Comparison of ENCODE assay signal across 1 cellular context in the genomic region with DNA sequence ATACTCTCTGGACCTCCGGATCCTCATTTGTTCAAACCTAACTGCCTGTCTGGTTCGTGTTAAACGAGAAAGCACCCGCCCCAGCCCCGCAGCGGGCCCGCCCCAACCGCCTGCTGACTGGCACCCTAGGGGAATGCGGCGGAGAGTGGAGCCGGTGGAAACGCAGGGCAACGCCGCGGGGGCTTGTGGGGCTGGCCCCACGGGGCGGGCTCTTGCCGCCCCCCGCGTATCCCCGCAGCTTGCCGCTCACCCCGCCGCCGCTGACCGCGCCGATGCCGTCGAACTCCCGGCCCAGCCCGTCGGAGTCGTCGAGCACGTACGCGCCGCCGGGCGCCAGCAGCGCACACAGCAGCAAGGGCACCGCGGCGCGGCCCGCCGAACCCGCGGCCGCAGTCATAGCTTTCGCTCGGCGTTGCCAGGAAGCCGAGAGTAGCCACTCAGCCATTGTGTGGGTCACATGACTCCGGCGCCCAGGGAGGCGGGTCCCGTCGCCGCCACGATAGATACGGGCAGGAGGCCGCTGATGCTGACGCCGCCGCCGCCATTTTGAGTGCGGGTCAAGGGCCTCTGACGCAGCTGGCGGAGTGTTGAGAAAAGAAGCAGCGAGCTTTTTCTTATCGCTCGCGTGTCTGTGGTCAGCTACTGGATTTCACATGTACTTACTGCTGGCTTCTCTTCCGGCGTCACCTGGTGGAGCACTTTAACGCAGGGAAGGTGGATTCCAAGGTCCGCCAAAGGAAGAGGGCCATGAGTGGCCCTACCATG.
A peak's percentile ranks its signal among the peaks of the same experiment; 100 is the strongest.
TF ChIP-seq lines count a peak whose summit lies in the region.

A gene (minus strand): TSS at position 463 of the 765 bp plus-strand sequence. CDS start 18 bp downstream, at position 445.

TF ChIP-seq in GM23338, 12 proteins besides CTCF, POLR2A, EP300 and RAD21 (continued from another document):
- TF ChIP-seq, protein P1, sequence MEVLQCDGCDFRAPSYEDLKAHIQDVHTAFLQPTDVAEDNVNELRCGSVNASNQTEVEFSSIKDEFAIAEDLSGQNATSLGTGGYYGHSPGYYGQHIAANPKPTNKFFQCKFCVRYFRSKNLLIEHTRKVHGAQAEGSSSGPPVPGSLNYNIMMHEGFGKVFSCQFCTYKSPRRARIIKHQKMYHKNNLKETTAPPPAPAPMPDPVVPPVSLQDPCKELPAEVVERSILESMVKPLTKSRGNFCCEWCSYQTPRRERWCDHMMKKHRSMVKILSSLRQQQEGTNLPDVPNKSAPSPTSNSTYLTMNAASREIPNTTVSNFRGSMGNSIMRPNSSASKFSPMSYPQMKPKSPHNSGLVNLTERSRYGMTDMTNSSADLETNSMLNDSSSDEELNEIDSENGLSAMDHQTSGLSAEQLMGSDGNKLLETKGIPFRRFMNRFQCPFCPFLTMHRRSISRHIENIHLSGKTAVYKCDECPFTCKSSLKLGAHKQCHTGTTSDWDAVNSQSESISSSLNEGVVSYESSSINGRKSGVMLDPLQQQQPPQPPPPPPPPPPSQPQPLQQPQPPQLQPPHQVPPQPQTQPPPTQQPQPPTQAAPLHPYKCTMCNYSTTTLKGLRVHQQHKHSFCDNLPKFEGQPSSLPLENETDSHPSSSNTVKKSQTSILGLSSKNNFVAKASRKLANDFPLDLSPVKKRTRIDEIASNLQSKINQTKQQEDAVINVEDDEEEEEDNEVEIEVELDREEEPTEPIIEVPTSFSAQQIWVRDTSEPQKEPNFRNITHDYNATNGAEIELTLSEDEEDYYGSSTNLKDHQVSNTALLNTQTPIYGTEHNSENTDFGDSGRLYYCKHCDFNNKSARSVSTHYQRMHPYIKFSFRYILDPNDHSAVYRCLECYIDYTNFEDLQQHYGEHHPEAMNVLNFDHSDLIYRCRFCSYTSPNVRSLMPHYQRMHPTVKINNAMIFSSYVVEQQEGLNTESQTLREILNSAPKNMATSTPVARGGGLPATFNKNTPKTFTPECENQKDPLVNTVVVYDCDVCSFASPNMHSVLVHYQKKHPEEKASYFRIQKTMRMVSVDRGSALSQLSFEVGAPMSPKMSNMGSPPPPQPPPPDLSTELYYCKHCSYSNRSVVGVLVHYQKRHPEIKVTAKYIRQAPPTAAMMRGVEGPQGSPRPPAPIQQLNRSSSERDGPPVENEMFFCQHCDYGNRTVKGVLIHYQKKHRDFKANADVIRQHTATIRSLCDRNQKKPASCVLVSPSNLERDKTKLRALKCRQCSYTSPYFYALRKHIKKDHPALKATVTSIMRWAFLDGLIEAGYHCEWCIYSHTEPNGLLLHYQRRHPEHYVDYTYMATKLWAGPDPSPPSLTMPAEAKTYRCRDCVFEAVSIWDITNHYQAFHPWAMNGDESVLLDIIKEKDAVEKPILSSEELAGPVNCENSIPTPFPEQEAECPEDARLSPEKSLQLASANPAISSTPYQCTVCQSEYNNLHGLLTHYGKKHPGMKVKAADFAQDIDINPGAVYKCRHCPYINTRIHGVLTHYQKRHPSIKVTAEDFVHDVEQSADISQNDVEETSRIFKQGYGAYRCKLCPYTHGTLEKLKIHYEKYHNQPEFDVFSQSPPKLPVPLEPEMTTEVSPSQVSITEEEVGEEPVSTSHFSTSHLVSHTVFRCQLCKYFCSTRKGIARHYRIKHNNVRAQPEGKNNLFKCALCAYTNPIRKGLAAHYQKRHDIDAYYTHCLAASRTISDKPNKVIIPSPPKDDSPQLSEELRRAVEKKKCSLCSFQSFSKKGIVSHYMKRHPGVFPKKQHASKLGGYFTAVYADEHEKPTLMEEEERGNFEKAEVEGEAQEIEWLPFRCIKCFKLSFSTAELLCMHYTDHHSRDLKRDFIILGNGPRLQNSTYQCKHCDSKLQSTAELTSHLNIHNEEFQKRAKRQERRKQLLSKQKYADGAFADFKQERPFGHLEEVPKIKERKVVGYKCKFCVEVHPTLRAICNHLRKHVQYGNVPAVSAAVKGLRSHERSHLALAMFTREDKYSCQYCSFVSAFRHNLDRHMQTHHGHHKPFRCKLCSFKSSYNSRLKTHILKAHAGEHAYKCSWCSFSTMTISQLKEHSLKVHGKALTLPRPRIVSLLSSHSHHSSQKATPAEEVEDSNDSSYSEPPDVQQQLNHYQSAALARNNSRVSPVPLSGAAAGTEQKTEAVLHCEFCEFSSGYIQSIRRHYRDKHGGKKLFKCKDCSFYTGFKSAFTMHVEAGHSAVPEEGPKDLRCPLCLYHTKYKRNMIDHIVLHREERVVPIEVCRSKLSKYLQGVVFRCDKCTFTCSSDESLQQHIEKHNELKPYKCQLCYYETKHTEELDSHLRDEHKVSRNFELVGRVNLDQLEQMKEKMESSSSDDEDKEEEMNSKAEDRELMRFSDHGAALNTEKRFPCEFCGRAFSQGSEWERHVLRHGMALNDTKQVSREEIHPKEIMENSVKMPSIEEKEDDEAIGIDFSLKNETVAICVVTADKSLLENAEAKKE (CRISPR knock-in tag; IDR thresholded peaks at IDR 0.05): no peak
- TF ChIP-seq EZH2 (IDR thresholded peaks at IDR 0.05; ENCODE audit: low read depth, unreplicated experiment) (no peak), POLR2AphosphoS5 (IDR thresholded peaks at IDR 0.05; ENCODE audit: low read depth) (peak; percentile 51; the same call in 1 of the 2 replicates)
